Comparison of ENCODE assay signal across 16 cellular contexts in the genomic region with DNA sequence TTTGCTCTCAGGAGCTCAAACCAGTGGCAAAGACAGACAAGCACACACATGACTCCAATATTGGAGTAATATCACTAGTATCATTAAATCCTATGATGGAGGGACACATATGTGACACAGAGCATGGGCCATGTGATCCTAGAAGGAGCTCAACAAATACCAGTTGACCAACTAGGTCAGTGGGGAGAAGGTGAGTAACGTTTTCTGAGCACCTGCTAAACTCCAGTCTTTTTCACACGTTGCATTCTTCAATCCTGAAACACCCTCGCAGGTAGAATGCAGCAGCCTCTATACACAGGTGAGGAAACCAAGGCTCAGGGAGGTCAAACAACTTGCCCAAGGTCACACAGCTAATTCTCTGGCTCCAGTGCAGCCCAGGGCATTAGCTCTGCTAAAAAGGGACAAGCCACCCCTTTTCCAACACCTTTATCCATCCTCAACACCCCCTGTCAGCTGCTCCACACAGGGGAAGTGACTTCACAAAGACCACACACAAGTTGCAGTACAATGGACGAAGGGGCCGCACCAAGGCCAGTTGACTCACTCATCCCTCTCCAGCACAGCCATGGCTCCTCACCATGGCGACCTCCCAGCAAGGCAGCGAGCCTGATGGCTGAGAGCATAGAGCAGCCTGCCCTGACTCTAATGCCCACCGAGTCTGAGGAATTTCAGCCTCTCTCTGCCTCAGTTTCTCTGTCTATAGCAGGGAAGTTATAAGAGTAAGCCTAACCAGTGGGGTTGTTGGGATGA. TPM values are rescaled to one million over a fixed set of nuclear protein-coding genes. Genes with fewer than 3 reads are reported as not detected.
"Had no signal": no experiment of that assay in that cellular context is flagged by ENCODE, and none has a peak within 500 bp of the region (broad histone marks: within the 10 kb centered on the region; RNA-seq: fewer than 3 reads in every experiment).

No MANE protein-coding gene starts in this region.

- H3K36me3 Mint-ChIP-seq: activated CD4-positive, alpha-beta memory T cell treated with anti-CD3 and anti-CD28 coated beads for 36 hours; natural killer cell treated with Interleukin-12 subunit alpha and Interleukin-12 subunit beta and Interleukin-15 and Interleukin-18, amount 100 ng/mL, for 72 hours; T-cell had no signal

- H3K4me1 Mint-ChIP-seq: T-cell had no signal

- H3K27ac ChIP-seq: colonic mucosa, gastrocnemius medialis, left lung, tibial artery, uterus had no signal

- ATAC-seq: gastrocnemius medialis; left lung; natural killer cell treated with Interleukin-12 subunit alpha and Interleukin-12 subunit beta and Interleukin-15 and Interleukin-18, amount 100 ng/mL, for 72 hours; T-cell had no signal

- DNase-seq: activated CD4-positive, alpha-beta memory T cell treated with anti-CD3 and anti-CD28 coated beads for 36 hours; activated CD4-positive, alpha-beta T cell treated with anti-CD3 and anti-CD28 coated beads for 1 hour; activated T-cell treated with anti-CD3 and anti-CD28 coated beads, Interleukin-2, amount 50 U/mL, for 48 hours; caudate nucleus; colonic mucosa; effector memory CD4-positive, alpha-beta T cell; gastrocnemius medialis; left lung; mesenchymal stem cell; stimulated activated CD4-positive, alpha-beta T cell treated with anti-CD3 and anti-CD28 coated beads, Interleukin-4, amount 100 ng/mL, for 24 hours; T-cell; T1000; tibial artery; uterus had no signal

- H3K27me3 ChIP-seq: colonic mucosa, gastrocnemius medialis, uterus had no signal

- H3K9me3 Mint-ChIP-seq: activated CD4-positive, alpha-beta memory T cell treated with anti-CD3 and anti-CD28 coated beads for 36 hours; natural killer cell treated with Interleukin-12 subunit alpha and Interleukin-12 subunit beta and Interleukin-15 and Interleukin-18, amount 100 ng/mL, for 72 hours; T-cell had no signal

- H3K27ac Mint-ChIP-seq: activated CD4-positive, alpha-beta memory T cell treated with anti-CD3 and anti-CD28 coated beads for 36 hours; natural killer cell treated with Interleukin-12 subunit alpha and Interleukin-12 subunit beta and Interleukin-15 and Interleukin-18, amount 100 ng/mL, for 72 hours; T-cell had no signal

- H3K4me3 Mint-ChIP-seq: activated CD4-positive, alpha-beta memory T cell treated with anti-CD3 and anti-CD28 coated beads for 36 hours; natural killer cell treated with Interleukin-12 subunit alpha and Interleukin-12 subunit beta and Interleukin-15 and Interleukin-18, amount 100 ng/mL, for 72 hours; T-cell had no signal

- H3K9me3 ChIP-seq: colonic mucosa, gastrocnemius medialis, left lung, tibial artery, uterus had no signal

- H3K4me1 ChIP-seq: colonic mucosa, gastrocnemius medialis, left lung, tibial artery, uterus had no signal

- H3K36me3 ChIP-seq: colonic mucosa, gastrocnemius medialis, left lung, tibial artery, uterus had no signal

- H3K4me3 ChIP-seq: colonic mucosa, gastrocnemius medialis, left lung, tibial artery, uterus had no signal

RNA-seq across cellular contexts. Expression of a gene that starts 4.4 kb away (rescaled TPM):
- total RNA-seq: astrocyte; natural killer cell treated with Interleukin-12 subunit alpha and Interleukin-12 subunit beta and Interleukin-15 and Interleukin-18, amount 100 ng/mL, for 72 hours had no signal

RNA-seq across cellular contexts. Expression of a gene that starts 53.7 kb away (rescaled TPM):
- total RNA-seq: activated CD4-positive, alpha-beta memory T cell treated with anti-CD3 and anti-CD28 coated beads for 36 hours; astrocyte; colonic mucosa; gastrocnemius medialis; natural killer cell treated with Interleukin-12 subunit alpha and Interleukin-12 subunit beta and Interleukin-15 and Interleukin-18, amount 100 ng/mL, for 72 hours; T-cell; uterus had no signal
